1 cellular context compared by ENCODE assay signal in the genomic region with DNA sequence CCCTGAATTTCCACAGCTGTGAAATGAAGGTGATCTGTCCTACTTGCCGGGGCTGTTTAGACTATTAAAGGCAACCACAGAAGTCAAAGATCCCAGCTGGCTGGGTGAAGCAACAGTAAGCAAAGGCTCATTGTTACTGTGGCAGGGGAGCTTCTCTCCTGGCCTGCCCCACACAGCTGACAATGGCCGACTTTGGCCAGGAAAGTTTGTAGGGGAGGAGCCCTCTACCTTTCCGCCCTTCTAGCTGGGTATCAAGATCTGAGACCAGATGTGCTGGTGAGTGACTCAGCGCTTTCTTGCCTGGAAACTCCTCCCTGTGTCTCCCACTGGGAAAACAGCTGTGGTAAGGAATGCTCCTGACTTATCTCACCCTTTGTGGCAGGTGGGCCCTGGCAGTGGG.
TF ChIP-seq lines count a peak whose summit lies in the region.

No MANE protein-coding gene starts in this region.

TF ChIP-seq in HepG2, 621 proteins besides CTCF, POLR2A, EP300 and RAD21 (continued from another document and continues in another):
- 0 out of 2 replicates have a peak, but pooled peaks have one; percentile 41 for TF ChIP-seq HOXD1 (CRISPR knock-in tag; IDR thresholded peaks at IDR 0.05)
- peak; percentile 17; the same call in 1 of the 2 replicates for TF ChIP-seq DPF2 (CRISPR knock-in tag; IDR thresholded peaks at IDR 0.05; ENCODE audit: borderline replicate concordance, low read depth)
- TF ChIP-seq, protein P1, sequence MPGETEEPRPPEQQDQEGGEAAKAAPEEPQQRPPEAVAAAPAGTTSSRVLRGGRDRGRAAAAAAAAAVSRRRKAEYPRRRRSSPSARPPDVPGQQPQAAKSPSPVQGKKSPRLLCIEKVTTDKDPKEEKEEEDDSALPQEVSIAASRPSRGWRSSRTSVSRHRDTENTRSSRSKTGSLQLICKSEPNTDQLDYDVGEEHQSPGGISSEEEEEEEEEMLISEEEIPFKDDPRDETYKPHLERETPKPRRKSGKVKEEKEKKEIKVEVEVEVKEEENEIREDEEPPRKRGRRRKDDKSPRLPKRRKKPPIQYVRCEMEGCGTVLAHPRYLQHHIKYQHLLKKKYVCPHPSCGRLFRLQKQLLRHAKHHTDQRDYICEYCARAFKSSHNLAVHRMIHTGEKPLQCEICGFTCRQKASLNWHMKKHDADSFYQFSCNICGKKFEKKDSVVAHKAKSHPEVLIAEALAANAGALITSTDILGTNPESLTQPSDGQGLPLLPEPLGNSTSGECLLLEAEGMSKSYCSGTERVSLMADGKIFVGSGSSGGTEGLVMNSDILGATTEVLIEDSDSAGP (CRISPR knock-in tag; IDR thresholded peaks at IDR 0.05; ENCODE audit: borderline replicate concordance) = peak; percentile 78
- TF ChIP-seq FOXP1 (IDR thresholded peaks at IDR 0.05) = peak; percentile 36; the same call in 1 of the 2 replicates
- TF ChIP-seq FOXP1 (CRISPR knock-in tag; IDR thresholded peaks at IDR 0.05) = peak; percentile 90
- TF ChIP-seq SIX4 (CRISPR knock-in tag; IDR thresholded peaks at IDR 0.05) = 0 out of 2 replicates have a peak, but pooled peaks have one; percentile 40
- peak; percentile 51; the same call in 1 of the 2 replicates for TF ChIP-seq IRF2 (CRISPR knock-in tag; IDR thresholded peaks at IDR 0.05)
- 0 out of 2 replicates have a peak, but pooled peaks have one; percentile 22 for TF ChIP-seq KLF11 (CRISPR knock-in tag; IDR thresholded peaks at IDR 0.05)
- TF ChIP-seq ZEB1 (IDR thresholded peaks at IDR 0.05; ENCODE audit: insufficient replicate concordance, low read depth) = peak; percentile 73
- TF ChIP-seq MAFF (IDR thresholded peaks at IDR 0.05; ENCODE audit: low read depth, low read length) = peak; percentile 74
- peak; percentile 97 for TF ChIP-seq CEBPG (CRISPR knock-in tag; IDR thresholded peaks at IDR 0.05)
- TF ChIP-seq ZBTB25 (CRISPR knock-in tag; IDR thresholded peaks at IDR 0.05) = no peak
- TF ChIP-seq, protein P2, sequence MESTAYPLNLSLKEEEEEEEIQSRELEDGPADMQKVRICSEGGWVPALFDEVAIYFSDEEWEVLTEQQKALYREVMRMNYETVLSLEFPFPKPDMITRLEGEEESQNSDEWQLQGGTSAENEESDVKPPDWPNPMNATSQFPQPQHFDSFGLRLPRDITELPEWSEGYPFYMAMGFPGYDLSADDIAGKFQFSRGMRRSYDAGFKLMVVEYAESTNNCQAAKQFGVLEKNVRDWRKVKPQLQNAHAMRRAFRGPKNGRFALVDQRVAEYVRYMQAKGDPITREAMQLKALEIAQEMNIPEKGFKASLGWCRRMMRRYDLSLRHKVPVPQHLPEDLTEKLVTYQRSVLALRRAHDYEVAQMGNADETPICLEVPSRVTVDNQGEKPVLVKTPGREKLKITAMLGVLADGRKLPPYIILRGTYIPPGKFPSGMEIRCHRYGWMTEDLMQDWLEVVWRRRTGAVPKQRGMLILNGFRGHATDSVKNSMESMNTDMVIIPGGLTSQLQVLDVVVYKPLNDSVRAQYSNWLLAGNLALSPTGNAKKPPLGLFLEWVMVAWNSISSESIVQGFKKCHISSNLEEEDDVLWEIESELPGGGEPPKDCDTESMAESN (CRISPR knock-in tag; conservative IDR thresholded peaks at IDR 0.05) = peak; percentile 66; the same call in 1 of the 2 replicates
- no peak for TF ChIP-seq ZNF414 (CRISPR knock-in tag; IDR thresholded peaks at IDR 0.05)
- no peak for TF ChIP-seq YEATS4 (CRISPR knock-in tag; IDR thresholded peaks at IDR 0.05; ENCODE audit: borderline replicate concordance)
- TF ChIP-seq, protein P3, sequence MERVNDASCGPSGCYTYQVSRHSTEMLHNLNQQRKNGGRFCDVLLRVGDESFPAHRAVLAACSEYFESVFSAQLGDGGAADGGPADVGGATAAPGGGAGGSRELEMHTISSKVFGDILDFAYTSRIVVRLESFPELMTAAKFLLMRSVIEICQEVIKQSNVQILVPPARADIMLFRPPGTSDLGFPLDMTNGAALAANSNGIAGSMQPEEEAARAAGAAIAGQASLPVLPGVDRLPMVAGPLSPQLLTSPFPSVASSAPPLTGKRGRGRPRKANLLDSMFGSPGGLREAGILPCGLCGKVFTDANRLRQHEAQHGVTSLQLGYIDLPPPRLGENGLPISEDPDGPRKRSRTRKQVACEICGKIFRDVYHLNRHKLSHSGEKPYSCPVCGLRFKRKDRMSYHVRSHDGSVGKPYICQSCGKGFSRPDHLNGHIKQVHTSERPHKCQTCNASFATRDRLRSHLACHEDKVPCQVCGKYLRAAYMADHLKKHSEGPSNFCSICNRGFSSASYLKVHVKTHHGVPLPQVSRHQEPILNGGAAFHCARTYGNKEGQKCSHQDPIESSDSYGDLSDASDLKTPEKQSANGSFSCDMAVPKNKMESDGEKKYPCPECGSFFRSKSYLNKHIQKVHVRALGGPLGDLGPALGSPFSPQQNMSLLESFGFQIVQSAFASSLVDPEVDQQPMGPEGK (CRISPR knock-in tag; IDR thresholded peaks at IDR 0.05) = peak; percentile 82
- no peak for TF ChIP-seq GPBP1L1 (CRISPR knock-in tag; IDR thresholded peaks at IDR 0.05)
- TF ChIP-seq SNAPC4 (CRISPR knock-in tag; IDR thresholded peaks at IDR 0.05) = no peak
- TF ChIP-seq BORCS8-MEF2B (CRISPR knock-in tag; IDR thresholded peaks at IDR 0.05) = 0 out of 2 replicates have a peak, but pooled peaks have one; percentile 41
- no peak for TF ChIP-seq ETV6 (CRISPR knock-in tag; conservative IDR thresholded peaks at IDR 0.05)
- TF ChIP-seq ZBTB7B (CRISPR knock-in tag; IDR thresholded peaks at IDR 0.05) = peak; percentile 65; the same call in 1 of the 2 replicates
- TF ChIP-seq IRF9 (CRISPR knock-in tag; IDR thresholded peaks at IDR 0.05; ENCODE audit: borderline replicate concordance) = no peak
- TF ChIP-seq ZBTB20 (CRISPR knock-in tag; IDR thresholded peaks at IDR 0.05; ENCODE audit: borderline replicate concordance, low read depth) = no peak
- TF ChIP-seq ZNF331 (CRISPR knock-in tag; IDR thresholded peaks at IDR 0.05) = peak; percentile 87
- no peak for TF ChIP-seq ZNF510 (CRISPR knock-in tag; IDR thresholded peaks at IDR 0.05; ENCODE audit: low read depth)
- peak; percentile 85 for TF ChIP-seq RXRA (CRISPR knock-in tag; IDR thresholded peaks at IDR 0.05)
- TF ChIP-seq ZNF235 (CRISPR knock-in tag; IDR thresholded peaks at IDR 0.05; ENCODE audit: borderline replicate concordance) = no peak
- TF ChIP-seq ELF3 (CRISPR knock-in tag; IDR thresholded peaks at IDR 0.05) = peak; percentile 64
- TF ChIP-seq ZFP1 (CRISPR knock-in tag; IDR thresholded peaks at IDR 0.05) = 0 out of 2 replicates have a peak, but pooled peaks have one; percentile 24
- TF ChIP-seq U2AF2 (IDR thresholded peaks at IDR 0.05; ENCODE audit: low read depth, low read length) = no peak
- TF ChIP-seq FOXO1 (CRISPR knock-in tag; IDR thresholded peaks at IDR 0.05) = peak; percentile 66; the same call in 1 of the 2 replicates
- no peak for TF ChIP-seq SKIL (CRISPR knock-in tag; IDR thresholded peaks at IDR 0.05; ENCODE audit: borderline replicate concordance)
- peak; percentile 49; the same call in 1 of the 2 replicates for TF ChIP-seq KLF6 (CRISPR knock-in tag; IDR thresholded peaks at IDR 0.05)
- TF ChIP-seq, protein P4, sequence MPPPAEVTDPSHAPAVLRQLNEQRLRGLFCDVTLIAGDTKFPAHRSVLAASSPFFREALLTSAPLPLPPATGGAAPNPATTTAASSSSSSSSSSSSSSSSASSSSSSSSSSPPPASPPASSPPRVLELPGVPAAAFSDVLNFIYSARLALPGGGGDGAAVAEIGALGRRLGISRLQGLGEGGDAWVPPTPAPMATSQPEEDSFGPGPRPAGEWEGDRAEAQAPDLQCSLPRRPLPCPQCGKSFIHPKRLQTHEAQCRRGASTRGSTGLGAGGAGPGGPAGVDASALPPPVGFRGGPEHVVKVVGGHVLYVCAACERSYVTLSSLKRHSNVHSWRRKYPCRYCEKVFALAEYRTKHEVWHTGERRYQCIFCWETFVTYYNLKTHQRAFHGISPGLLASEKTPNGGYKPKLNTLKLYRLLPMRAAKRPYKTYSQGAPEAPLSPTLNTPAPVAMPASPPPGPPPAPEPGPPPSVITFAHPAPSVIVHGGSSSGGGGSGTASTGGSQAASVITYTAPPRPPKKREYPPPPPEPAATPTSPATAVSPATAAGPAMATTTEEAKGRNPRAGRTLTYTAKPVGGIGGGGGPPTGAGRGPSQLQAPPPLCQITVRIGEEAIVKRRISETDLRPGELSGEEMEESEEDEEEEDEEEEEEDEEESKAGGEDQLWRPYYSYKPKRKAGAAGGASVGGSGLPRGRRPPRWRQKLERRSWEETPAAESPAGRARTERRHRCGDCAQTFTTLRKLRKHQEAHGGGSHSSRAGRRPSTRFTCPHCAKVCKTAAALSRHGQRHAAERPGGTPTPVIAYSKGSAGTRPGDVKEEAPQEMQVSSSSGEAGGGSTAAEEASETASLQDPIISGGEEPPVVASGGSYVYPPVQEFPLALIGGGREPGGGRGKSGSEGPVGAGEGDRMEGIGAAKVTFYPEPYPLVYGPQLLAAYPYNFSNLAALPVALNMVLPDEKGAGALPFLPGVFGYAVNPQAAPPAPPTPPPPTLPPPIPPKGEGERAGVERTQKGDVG (CRISPR knock-in tag; IDR thresholded peaks at IDR 0.05; ENCODE audit: borderline replicate concordance) = 0 out of 2 replicates have a peak, but pooled peaks have one; percentile 47
- TF ChIP-seq HMG20B (CRISPR knock-in tag; conservative IDR thresholded peaks at IDR 0.05) = no peak
